18 cellular contexts compared by ENCODE assay signal in the genomic region with DNA sequence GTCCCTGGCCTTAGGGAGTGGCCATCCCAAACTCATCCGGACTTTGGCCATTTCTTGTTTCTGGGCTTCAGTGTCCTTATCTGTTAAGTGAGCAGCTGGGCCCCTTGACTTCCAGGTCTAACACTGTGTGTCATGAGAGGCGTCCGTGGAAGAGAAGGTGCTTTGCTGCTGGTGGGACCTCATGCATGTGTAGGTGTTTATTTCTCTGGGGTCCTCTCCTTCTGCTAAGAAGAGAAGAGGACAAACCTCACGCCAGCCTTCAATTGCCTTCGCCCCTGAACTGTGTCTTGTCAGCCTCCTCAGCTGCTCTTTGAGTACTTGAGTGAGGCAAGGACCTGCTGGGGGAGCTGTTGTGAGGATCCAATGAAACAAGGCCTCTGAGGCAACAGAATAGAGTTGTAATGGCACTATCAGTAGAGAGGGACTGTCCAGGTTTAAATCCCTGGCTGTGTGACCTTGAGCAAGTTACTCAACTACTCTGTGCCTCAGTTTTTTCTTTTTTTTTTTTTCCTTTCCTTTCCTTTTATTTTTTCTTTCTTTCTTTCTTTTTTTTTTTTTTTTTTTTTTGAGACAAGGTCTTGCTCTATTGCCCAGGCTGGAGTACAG.
DNase-seq lines count a peak whose midpoint lies in the region; ATAC-seq, FAIRE-seq and TF ChIP-seq lines count a peak whose summit lies in the region.
"Had no signal": no experiment of that assay in that cellular context is flagged by ENCODE, and none has a peak within 500 bp of the region (broad histone marks: within the 10 kb centered on the region; RNA-seq: fewer than 3 reads in every experiment).

No MANE protein-coding gene starts in this region.

- H3K9me2 ChIP-seq in Loucy (replicated peaks; ENCODE audit: low read depth, low read length), result no peaks in the 10 kb centered on the region

- no peak overlapping the region for H3K9ac ChIP-seq in Loucy (ENCODE audit: low read depth, low read length, poor library complexity, severe bottlenecking)
- H3K9ac ChIP-seq in H1 (replicated peaks in 1 of 4; ENCODE audit: extremely low read depth in 1 of 4, low read depth in 3 of 4, low read length in 3 of 4), result no peak overlapping the region

- H3K27ac ChIP-seq in H1 (ENCODE audit: low read depth, low read length), result no peak overlapping the region
- H3K27ac ChIP-seq: uterus had no signal

- H3K36me3 ChIP-seq in Loucy (ENCODE audit: insufficient read depth, low read length) (no peaks in the 10 kb centered on the region), H1 (ENCODE audit: control insufficient read depth in 2 of 4, insufficient read depth in 4 of 4, low read length in 3 of 4) (no peaks in the 10 kb centered on the region)
- H3K36me3 ChIP-seq: uterus had no signal

- H3K18ac ChIP-seq in H1 (ENCODE audit: extremely low read depth, low read length), result no peak overlapping the region

- H3F3A ChIP-seq in Loucy (ENCODE audit: low read depth), result no peaks in the 10 kb centered on the region

- H2AFZ ChIP-seq in Loucy (ENCODE audit: low read length) (no peak overlapping the region), H1 (ENCODE audit: low read length) (no peak overlapping the region)

- ATAC-seq in left colon, result no peak
- ATAC-seq: activated naive CD4-positive, alpha-beta T cell treated with anti-CD3 and anti-CD28 coated beads, Interleukin-2, amount 50 U/mL, for 72 hours; naive thymus-derived CD8-positive, alpha-beta T cell had no signal

- no peak overlapping the region for H4K5ac ChIP-seq in H1 (ENCODE audit: insufficient read length, low read depth, low read length)

- H3K27me3 ChIP-seq in Loucy (ENCODE audit: insufficient read depth, low read length, poor library complexity, severe bottlenecking) (no peaks in the 10 kb centered on the region), H1 (replicated peaks in 1 of 4; ENCODE audit: control insufficient read depth in 3 of 4, extremely low read depth in 1 of 4, insufficient read depth in 3 of 4, low read length in 3 of 4) (peaks cover 0 to 4% (median 0%) of the 10 kb centered on the region in 4 experiments; a peak in 2 of 7 replicates)
- H3K27me3 ChIP-seq: uterus had no signal

- no peak overlapping the region for H3K14ac ChIP-seq in H1 (ENCODE audit: insufficient read length)

- H3K23me2 ChIP-seq in H1 (ENCODE audit: low read depth, low read length), result no peaks in the 10 kb centered on the region

- H2BK15ac ChIP-seq in H1 (ENCODE audit: low read length), result no peak overlapping the region

- no peaks in the 10 kb centered on the region for H4K20me1 ChIP-seq in Loucy (ENCODE audit: insufficient read depth, low read length, poor library complexity, severe bottlenecking)
- no peaks in the 10 kb centered on the region for H4K20me1 ChIP-seq in H1 (replicated peaks in 1 of 2; ENCODE audit: control insufficient read depth in 1 of 2, insufficient read depth in 2 of 2, low read length in 2 of 2)

- no peak overlapping the region for H3K56ac ChIP-seq in H1 (replicated peaks; ENCODE audit: insufficient read length, low read depth, low read length)

- H2BK5ac ChIP-seq in H1 (ENCODE audit: low read depth, low read length), result no peak overlapping the region

- H2BK120ac ChIP-seq in H1 (replicated peaks; ENCODE audit: low read depth, low read length), result no peak overlapping the region

- CTCF ChIA-PET in H1 (lab: Charles Lee; ENCODE audit: partially characterized antibody), result interaction anchor here (0.6 to 11.9 kb wide), 3 partner anchors 9 to 40 kb away, joined by 3 to 69 read pairs (median 9); no protein-coding TSS in a partner anchor

- TF ChIP-seq RAD21 in H1 (IDR thresholded peaks at IDR 0.05 in 1 of 2, conservative IDR thresholded peaks at IDR 0.05 in 1 of 2; ENCODE audit: low read depth in 2 of 2, low read length in 2 of 2), result peak; percentile 34 to 40

- H3K79me2 ChIP-seq in Loucy (ENCODE audit: insufficient read depth, low read length) (no peaks in the 10 kb centered on the region), H1 (ENCODE audit: control insufficient read depth in 1 of 2, insufficient read depth in 2 of 2, low read length in 2 of 2) (no peaks in the 10 kb centered on the region)

- H3K79me1 ChIP-seq in H1 (ENCODE audit: low read depth, low read length), result no peaks in the 10 kb centered on the region

- no peak for TF ChIP-seq POLR2A in H1 (IDR thresholded peaks at IDR 0.05; ENCODE audit: control extremely low read depth in 1 of 2, low read depth in 2 of 2, low read length in 2 of 2)

- no peak for TF ChIP-seq EP300 in H1 (IDR thresholded peaks at IDR 0.05; ENCODE audit: borderline replicate concordance in 1 of 2, low read depth in 2 of 2, low read length in 2 of 2)

- no peak overlapping the region for H3K4me2 ChIP-seq in Loucy (ENCODE audit: low read depth, low read length, poor library complexity, severe bottlenecking)
- H3K4me2 ChIP-seq in H1 (ENCODE audit: insufficient read depth in 1 of 2, low read depth in 2 of 2, low read length in 2 of 2), result no peak overlapping the region

- H2BK12ac ChIP-seq in H1 (ENCODE audit: low read depth, low read length), result no peak overlapping the region

- H3K4me3 ChIP-seq in Loucy (ENCODE audit: low read length, poor library complexity, severe bottlenecking) (no peak overlapping the region), H1 (ENCODE audit: extremely low read depth in 1 of 4, insufficient read depth in 2 of 4, low read depth in 3 of 4, low read length in 4 of 4) (no peak overlapping the region), retinal pigment epithelial cell (ENCODE audit: low read length) (no peak overlapping the region)
- H3K4me3 ChIP-seq: uterus had no signal

- POLR2A ChIA-PET in H1 (lab: Charles Lee; ENCODE audit: partially characterized antibody), result no interaction called here

- WGBS in H1 (ENCODE audit: extremely low coverage in 1 of 2, insufficient coverage in 1 of 2, insufficient read length in 1 of 2, insufficient replicate concordance in 2 of 2, low coverage in 1 of 2, low lambda C conversion rate in 2 of 2, missing lambda C conversion rate in 1 of 2), 2 experiments, result 84% methylated on average over 5 of the region's 5 CpGs; no CpG with 5 or more reads in 1 of the 2 experiments

- peak; percentile 48 for FAIRE-seq in H1 (lab: Jason Lieb, UNC)
- FAIRE-seq: GM18507 had no signal

- no peaks in the 10 kb centered on the region for H3K9me3 ChIP-seq in Loucy (ENCODE audit: insufficient read depth, low read depth, low read length)
- H3K9me3 ChIP-seq in H1 (ENCODE audit: insufficient read depth in 2 of 2, low read depth in 1 of 2, low read length in 1 of 2), result no peaks in the 10 kb centered on the region
- H3K9me3 ChIP-seq: uterus had no signal

- intact Hi-C loops in left colon (cut with DNase I, micrococcal nuclease), result loop anchor here in 1 of 2 donors (10.0 kb wide), 1 partner anchor 347 kb away; no protein-coding TSS in a partner anchor

- no peak overlapping the region for H2BK20ac ChIP-seq in H1 (ENCODE audit: low read length)

- no peak overlapping the region for H4K8ac ChIP-seq in H1 (ENCODE audit: extremely low read depth, insufficient read depth, low read length)

- no peak overlapping the region for H4K91ac ChIP-seq in H1 (replicated peaks; ENCODE audit: insufficient read length, low read length)

- H2AK5ac ChIP-seq in H1 (ENCODE audit: low read depth, low read length), result no peak overlapping the region

- H3K4me1 ChIP-seq in Loucy (ENCODE audit: insufficient read depth, low read length, poor library complexity, severe bottlenecking) (peaks cover 8% of the 10 kb centered on the region), H1 (replicated peaks in 1 of 4; ENCODE audit: control insufficient read depth in 3 of 4, insufficient read depth in 4 of 4, low read length in 3 of 4) (0 out of 7 replicates have a peak, but pooled peaks cover 0 to 2% (median 0%) of the 10 kb centered on the region in 4 experiments)
- H3K4me1 ChIP-seq: uterus had no signal

- H3K23ac ChIP-seq in H1 (ENCODE audit: insufficient read length), result no peak overlapping the region

- DNase-seq in activated CD8-positive, alpha-beta memory T cell treated with anti-CD3 and anti-CD28 coated beads for 24 hours, result peak; percentile 56
- DNase-seq in activated CD8-positive, alpha-beta memory T cell treated with anti-CD3 and anti-CD28 coated beads, Interleukin-2, amount 50 U/mL, for 4 hours, result no peak
- DNase-seq in H1 (ENCODE audit: low read depth in 1 of 2, low spot score in 2 of 2) (no peak), retinal pigment epithelial cell (ENCODE audit: low read depth) (no peak), COLO668 (lab: John Stamatoyannopoulos, UW; ENCODE audit: unreplicated experiment) (no peak), NCI-H1436 (lab: John Stamatoyannopoulos, UW) (no peak), left colon (no peak)
- DNase-seq: ACHN; activated CD4-positive, alpha-beta T cell treated with anti-CD3 and anti-CD28 coated beads for 1 hour; effector CD8-positive, alpha-beta T cell; GDM1; MM.1S; NCI-H2171; uterus had no signal

- TF ChIP-seq CTCF in Loucy (conservative IDR thresholded peaks at IDR 0.05; ENCODE audit: low read length) (peak; percentile 33), H1 (IDR thresholded peaks at IDR 0.05; ENCODE audit: control extremely low read depth in 1 of 3, insufficient read depth in 1 of 3, low read depth in 1 of 3, low read length in 3 of 3) (peak in 2 of 3 experiments; percentile 0 to 39; a peak in 2 of 4 replicates), retinal pigment epithelial cell (conservative IDR thresholded peaks at IDR 0.05; ENCODE audit: low read depth, low read length) (peak; percentile 2)

- H3K4ac ChIP-seq in H1 (replicated peaks; ENCODE audit: insufficient read length, low read depth, low read length), result no peak overlapping the region

TF ChIP-seq in H1, 55 proteins besides CTCF, POLR2A, EP300 and RAD21 (continues in another document):
- no peak for TF ChIP-seq SIX5 (IDR thresholded peaks at IDR 0.05; ENCODE audit: low read depth, low read length)
- TF ChIP-seq, protein P1, sequence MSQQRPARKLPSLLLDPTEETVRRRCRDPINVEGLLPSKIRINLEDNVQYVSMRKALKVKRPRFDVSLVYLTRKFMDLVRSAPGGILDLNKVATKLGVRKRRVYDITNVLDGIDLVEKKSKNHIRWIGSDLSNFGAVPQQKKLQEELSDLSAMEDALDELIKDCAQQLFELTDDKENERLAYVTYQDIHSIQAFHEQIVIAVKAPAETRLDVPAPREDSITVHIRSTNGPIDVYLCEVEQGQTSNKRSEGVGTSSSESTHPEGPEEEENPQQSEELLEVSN (IDR thresholded peaks at IDR 0.05), result no peak
- TF ChIP-seq, protein P2, sequence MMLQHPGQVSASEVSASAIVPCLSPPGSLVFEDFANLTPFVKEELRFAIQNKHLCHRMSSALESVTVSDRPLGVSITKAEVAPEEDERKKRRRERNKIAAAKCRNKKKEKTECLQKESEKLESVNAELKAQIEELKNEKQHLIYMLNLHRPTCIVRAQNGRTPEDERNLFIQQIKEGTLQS (IDR thresholded peaks at IDR 0.05; ENCODE audit: insufficient read depth, low read depth, low read length), result no peak
- no peak for TF ChIP-seq RBBP5 (IDR thresholded peaks at IDR 0.05; ENCODE audit: borderline replicate concordance, low read depth, low read length)
- no peak for TF ChIP-seq JUND (IDR thresholded peaks at IDR 0.05; ENCODE audit: low read length)
- TF ChIP-seq BRCA1 (IDR thresholded peaks at IDR 0.05; ENCODE audit: low read depth, low read length), result no peak
- TF ChIP-seq KDM1A (IDR thresholded peaks at IDR 0.05; ENCODE audit: borderline replicate concordance, low read length), result no peak
- no peak for TF ChIP-seq RNF2 (IDR thresholded peaks at IDR 0.05; ENCODE audit: borderline replicate concordance, low read depth, low read length, missing control alignments, poor library complexity, severe bottlenecking)
